16 cellular contexts compared by ENCODE assay signal in the genomic region with DNA sequence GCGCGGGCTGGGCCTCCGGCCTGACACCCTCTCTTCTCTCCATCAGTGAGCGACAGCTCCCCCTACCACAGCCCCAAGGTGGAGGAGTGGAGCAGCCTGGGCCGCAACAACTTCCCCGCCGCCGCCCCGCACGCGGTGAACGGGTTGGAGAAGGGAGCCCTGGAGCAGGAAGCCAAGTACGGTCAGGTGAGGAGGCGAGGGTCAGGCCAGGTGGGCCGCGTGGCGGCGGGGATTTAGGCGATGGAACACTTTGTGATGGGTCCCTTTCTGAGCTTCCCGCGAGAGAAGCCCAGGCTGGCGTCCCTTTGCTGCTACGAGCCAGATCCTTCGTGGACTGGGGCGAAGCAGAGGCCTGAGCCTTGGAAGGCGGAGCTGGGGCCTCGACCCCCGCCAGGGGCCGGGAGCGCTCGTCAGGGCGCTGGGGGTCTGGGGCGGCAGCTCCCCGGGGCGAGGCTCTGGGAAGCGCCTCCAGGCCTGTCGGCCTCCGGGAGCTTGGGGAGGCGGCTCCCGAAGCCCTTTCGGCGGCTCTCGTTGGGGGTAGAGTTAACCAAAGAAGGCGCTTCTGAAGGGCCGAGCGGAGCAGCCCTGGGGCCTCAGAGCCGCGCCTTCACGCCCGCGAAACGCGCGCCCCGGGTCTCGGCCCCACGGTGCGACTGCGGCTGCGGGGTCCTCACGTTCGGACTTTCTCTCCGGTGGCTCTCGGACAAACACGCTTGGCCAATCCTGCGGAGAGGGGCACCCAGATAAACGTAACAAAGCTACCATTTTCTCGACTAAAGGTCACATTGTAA. TPM values are rescaled to one million over a fixed set of nuclear protein-coding genes. Genes with fewer than 3 reads are reported as not detected.
DNase-seq lines count a peak whose midpoint lies in the region; ATAC-seq and TF ChIP-seq lines count a peak whose summit lies in the region.
"Had no signal": no experiment of that assay in that cellular context is flagged by ENCODE, and none has a peak within 500 bp of the region (broad histone marks: within the 10 kb centered on the region; RNA-seq: fewer than 3 reads in every experiment).

No MANE protein-coding gene starts in this region.

- intact Hi-C loops in IMR-90 (cut with micrococcal nuclease): no loop called here

- H2AFZ ChIP-seq in IMR-90 (replicated peaks; ENCODE audit: low read length, poor library complexity) (peak overlapping the region; percentile 14), neural progenitor cell (replicated peaks) (peak overlapping the region; percentile 78)

- H2BK120ac ChIP-seq in IMR-90 (ENCODE audit: low read depth, low read length): no peak overlapping the region

- H4K20me1 ChIP-seq in IMR-90 (ENCODE audit: insufficient read depth, low read length) (no peaks in the 10 kb centered on the region), neural progenitor cell (ENCODE audit: low read depth) (peaks cover 74% of the 10 kb centered on the region)

- 3% methylated on average over 29 of the region's 68 CpGs; no CpG with 5 or more reads in 1 of the 2 experiments for WGBS in IMR-90 (ENCODE audit: extremely low coverage in 2 of 2, insufficient read length in 1 of 2), 2 experiments

- CTCF ChIA-PET in IMR-90 (lab: Yijun Ruan, JAX): interaction anchor here (0.8 kb wide), 1 partner anchor 450 kb away, joined by 3 read pairs; no protein-coding TSS in a partner anchor

- H3K9ac ChIP-seq in IMR-90 (ENCODE audit: low read depth, low read length) (no peak overlapping the region), neural progenitor cell (no peak overlapping the region)

- H3K14ac ChIP-seq in IMR-90 (replicated peaks; ENCODE audit: low read depth, low read length): no peak overlapping the region

- H3K4me1 Mint-ChIP-seq in neural progenitor cell: peaks cover 18% of the 10 kb centered on the region

- H3K27ac Mint-ChIP-seq in neural progenitor cell: no peak overlapping the region
- no peak overlapping the region for H3K27ac Mint-ChIP-seq in activated naive CD4-positive, alpha-beta T cell treated with anti-CD3 and anti-CD28 coated beads, Interleukin-2, amount 50 U/mL, for 72 hours
- H3K27ac Mint-ChIP-seq: activated naive CD4-positive, alpha-beta T cell treated with anti-CD3 and anti-CD28 coated beads for 36 hours had no signal

- no peak overlapping the region for H2AK5ac ChIP-seq in IMR-90 (ENCODE audit: low read depth, low read length)

- H3K23ac ChIP-seq in IMR-90 (ENCODE audit: low read depth, low read length): no peak overlapping the region

- no peak overlapping the region for H2BK20ac ChIP-seq in IMR-90 (ENCODE audit: low read depth, low read length)

- H2BK5ac ChIP-seq in IMR-90 (ENCODE audit: low read depth, low read length, poor library complexity, severe bottlenecking): no peak overlapping the region

- H3F3A ChIP-seq in neural progenitor cell (ENCODE audit: low read depth): peaks cover 13% of the 10 kb centered on the region

- H3K36me3 ChIP-seq in IMR-90 (ENCODE audit: control insufficient read depth, insufficient read depth, low read length) (no peaks in the 10 kb centered on the region), neural progenitor cell (no peaks in the 10 kb centered on the region)
- H3K36me3 ChIP-seq: tibial artery had no signal

- no peak overlapping the region for H3K27ac ChIP-seq in IMR-90 (ENCODE audit: insufficient read depth, low read length)
- H3K27ac ChIP-seq in neural progenitor cell: no peak overlapping the region
- H3K27ac ChIP-seq: tibial artery had no signal

- dilution Hi-C loops in IMR-90 (cut with HindIII; ENCODE audit: low sequenced_read_pairs, unreplicated experiment): no loop called here

- no peak for TF ChIP-seq POLR2A in IMR-90 (IDR thresholded peaks at IDR 0.05; ENCODE audit: low read depth, low read length)

- H3K79me2 ChIP-seq in neural progenitor cell (ENCODE audit: low read depth): no peaks in the 10 kb centered on the region

- TF ChIP-seq RAD21 in IMR-90 (IDR thresholded peaks at IDR 0.05; ENCODE audit: low read length): no peak

- H3K4me3 Mint-ChIP-seq in neural progenitor cell: peak overlapping the region; percentile 27
- H3K4me3 Mint-ChIP-seq: activated naive CD4-positive, alpha-beta T cell treated with anti-CD3 and anti-CD28 coated beads for 36 hours had no signal

- no peaks in the 10 kb centered on the region for H3K79me1 ChIP-seq in IMR-90 (ENCODE audit: low read depth in 1 of 2, low read length in 2 of 2)

- no peaks in the 10 kb centered on the region for H3K9me3 Mint-ChIP-seq in neural progenitor cell
- peaks cover 0 to 3% of the 10 kb centered on the region in 2 donors for H3K9me3 Mint-ChIP-seq in activated naive CD4-positive, alpha-beta T cell treated with anti-CD3 and anti-CD28 coated beads, Interleukin-2, amount 50 U/mL, for 72 hours
- H3K9me3 Mint-ChIP-seq: activated naive CD4-positive, alpha-beta T cell treated with anti-CD3 and anti-CD28 coated beads for 36 hours had no signal

- in situ Hi-C loops in IMR-90 (cut with MboI; ENCODE audit: low sequenced_read_pairs): no loop called here

- H3K4me1 ChIP-seq in IMR-90 (ENCODE audit: control insufficient read depth, insufficient read depth, low read length): peaks cover 5% of the 10 kb centered on the region; the same call in 1 of the 2 replicates
- H3K4me1 ChIP-seq in neural progenitor cell: peaks cover 9% of the 10 kb centered on the region

- TF ChIP-seq CTCF in IMR-90 (conservative IDR thresholded peaks at IDR 0.05; ENCODE audit: low read depth, low read length): no peak
- peak; percentile 42 for TF ChIP-seq CTCF in neural progenitor cell (IDR thresholded peaks at IDR 0.05)

- POLR2A ChIA-PET in IMR-90 (lab: Charles Lee; ENCODE audit: unreplicated experiment): no interaction called here

- H3K4me3 ChIP-seq in IMR-90 (ENCODE audit: insufficient read depth, low read depth, low read length) (no peak overlapping the region), neural progenitor cell (peak overlapping the region; percentile 42)
- H3K4me3 ChIP-seq: K562, tibial artery had no signal

- BruUV-seq in IMR-90 (replicated peaks; lab: Mats Ljungman, UMichigan): no TSS peak

- H3K36me3 Mint-ChIP-seq in neural progenitor cell: no peaks in the 10 kb centered on the region
- H3K36me3 Mint-ChIP-seq in activated naive CD4-positive, alpha-beta T cell treated with anti-CD3 and anti-CD28 coated beads, Interleukin-2, amount 50 U/mL, for 72 hours: peaks cover 26 to 34% of the 10 kb centered on the region in 2 donors

- H3K18ac ChIP-seq in IMR-90 (ENCODE audit: low read depth, low read length): no peak overlapping the region

- no peak overlapping the region for H2BK15ac ChIP-seq in IMR-90 (ENCODE audit: low read depth, low read length)

- H3K4ac ChIP-seq in IMR-90 (ENCODE audit: low read depth, low read length): no peak overlapping the region

- DNase-seq in DMS79 (lab: John Stamatoyannopoulos, UW) (peak; percentile 46), IMR-90 (no peak), fibroblast of peridontal ligament (ENCODE audit: extremely low read depth) (peak; percentile 49), neural progenitor cell (ENCODE audit: low spot score) (peak; percentile 75), GOT3 (lab: John Stamatoyannopoulos, UW) (no peak)
- no peak for DNase-seq in activated naive CD4-positive, alpha-beta T cell treated with anti-CD3 and anti-CD28 coated beads, Interleukin-2, amount 50 U/mL, for 72 hours (ENCODE audit: low spot score in 2 of 2)
- DNase-seq: activated naive CD4-positive, alpha-beta T cell treated with anti-CD3 and anti-CD28 coated beads for 36 hours; AML-193; DMS 273 treated with DMSO at 0.1 percent for 48 hours; NCI-H1105 treated with DMSO at 0.1 percent for 48 hours; NCI-H446 treated with DMSO at 0.1 percent for 48 hours; OCI-M1; tibial artery had no signal

- no peak overlapping the region for H3K56ac ChIP-seq in IMR-90 (ENCODE audit: extremely low read depth, insufficient read depth, low read length)

- ATAC-seq in IMR-90 (ENCODE audit: low read depth): no peak
- ATAC-seq in HG03097 (IDR thresholded peaks at IDR 0.05; ENCODE audit: low FRiP score, unreplicated experiment): no peak
- no peak for ATAC-seq in activated naive CD4-positive, alpha-beta T cell treated with anti-CD3 and anti-CD28 coated beads, Interleukin-2, amount 50 U/mL, for 72 hours
- no peak for ATAC-seq in GM21381 (IDR thresholded peaks at IDR 0.05; ENCODE audit: unreplicated experiment)
- ATAC-seq: K562 had no signal

- H4K91ac ChIP-seq in IMR-90 (ENCODE audit: insufficient read depth, low read depth, low read length): no peak overlapping the region

- H3K9me1 ChIP-seq in IMR-90 (ENCODE audit: insufficient read depth, low read length): no peaks in the 10 kb centered on the region

- H3K27me3 ChIP-seq in IMR-90 (ENCODE audit: control insufficient read depth, insufficient read depth, low read length) (peaks cover 54% of the 10 kb centered on the region), neural progenitor cell (peaks cover 100% of the 10 kb centered on the region)

- H3K4me2 ChIP-seq in IMR-90 (ENCODE audit: low read depth, low read length) (no peak overlapping the region; the same call in 1 of the 2 replicates), neural progenitor cell (peak overlapping the region; percentile 77)

- H4K8ac ChIP-seq in IMR-90 (ENCODE audit: low read depth in 2 of 2, low read length in 2 of 2): no peak overlapping the region

- peaks cover 69% of the 10 kb centered on the region for H3K27me3 Mint-ChIP-seq in neural progenitor cell (ENCODE audit: insufficient read depth, low read depth)

- no peak overlapping the region for H2AK9ac ChIP-seq in IMR-90 (replicated peaks; ENCODE audit: low read depth, low read length, poor library complexity)

- H4K5ac ChIP-seq in IMR-90 (ENCODE audit: low read depth, low read length): no peak overlapping the region

- H3K9me3 ChIP-seq in IMR-90 (ENCODE audit: control insufficient read depth, insufficient read depth, low read length) (peaks cover 7% of the 10 kb centered on the region), neural progenitor cell (ENCODE audit: low read depth) (no peaks in the 10 kb centered on the region)
- H3K9me3 ChIP-seq: tibial artery had no signal

TF ChIP-seq in IMR-90, 13 proteins besides CTCF, POLR2A, EP300 and RAD21 (continues in another document):
- TF ChIP-seq MAFK (IDR thresholded peaks at IDR 0.05; ENCODE audit: low read depth, low read length) (no peak), MXI1 (IDR thresholded peaks at IDR 0.05; ENCODE audit: borderline replicate concordance, low read depth, low read length) (no peak), CHD1 (IDR thresholded peaks at IDR 0.05; ENCODE audit: low read depth, low read length) (no peak), MAZ (IDR thresholded peaks at IDR 0.05; ENCODE audit: borderline replicate concordance, low read depth, low read length) (no peak), NFE2L2 (IDR thresholded peaks at IDR 0.05; ENCODE audit: low read depth, low read length) (no peak), CEBPB (IDR thresholded peaks at IDR 0.05; ENCODE audit: low read depth, low read length) (no peak), RCOR1 (IDR thresholded peaks at IDR 0.05; ENCODE audit: insufficient replicate concordance, low read length) (no peak)

RNA-seq across cellular contexts. Expression of gene PAX9, which starts 5.0 kb away (rescaled TPM):
- total RNA-seq in IMR-90 (2012; rRNA removed) (not detected in 2 replicates), neural progenitor cell (ENCODE audit: low replicate concordance) (not detected in 2 replicates)
- polyA plus RNA-seq in IMR-90 (2012; rRNA removed): not detected in 2 replicates
- not detected in 2 replicates for polyA plus RNA-seq in IMR-90 (2012; cell fraction: cytosol; rRNA removed)
- not detected in 2 replicates for polyA plus RNA-seq in IMR-90 (2012; cell fraction: nucleus; rRNA removed; ENCODE audit: low replicate concordance)
- not detected for total RNA-seq in activated naive CD4-positive, alpha-beta T cell treated with anti-CD3 and anti-CD28 coated beads, Interleukin-2, amount 50 U/mL, for 72 hours
- total RNA-seq: activated naive CD4-positive, alpha-beta T cell treated with anti-CD3 and anti-CD28 coated beads for 36 hours had no signal

Comparison
In these comparisons a context has a peak if more than half of its experiments do, and no peak if none do; other contexts are left out.
1. DNase-seq: peak in DMS79 (single experiment), fibroblast of peridontal ligament (single experiment) and neural progenitor cell (single experiment); none in IMR-90 (single experiment), activated naive CD4-positive, alpha-beta T cell treated with anti-CD3 and anti-CD28 coated beads, Interleukin-2, amount 50 U/mL, for 72 hours (0 of 2) and GOT3 (single experiment).